ENCODE assay signal across 20 cellular contexts in genomic region chr20:35653893-35654292, GRCh38.
"Had no signal": no experiment of that assay in that cellular context is flagged by ENCODE, and none has a peak within 500 bp of the region (broad histone marks: within the 10 kb centered on the region; RNA-seq: fewer than 3 reads in every experiment).

No MANE protein-coding gene starts in this region.

- DNase-seq: activated CD4-positive, alpha-beta memory T cell treated with anti-CD3 and anti-CD28 coated beads for 36 hours; activated CD4-positive, alpha-beta T cell treated with anti-CD3 and anti-CD28 coated beads, Interleukin-2, amount 10 ng/mL, durations not matched to agents 24 days and 14 days; activated CD4-positive, CD25-positive, alpha-beta regulatory T cell treated with anti-CD3 and anti-CD28 coated beads, Interleukin-2, amount 50 U/mL, for 72 hours; activated CD8-positive, alpha-beta memory T cell treated with anti-CD3 and anti-CD28 coated beads for 24 hours; activated gamma-delta T cell; activated naive CD4-positive, alpha-beta T cell treated with anti-CD3 and anti-CD28 coated beads, Interleukin-2, amount 10 ng/mL, durations not matched to agents 7 days and 5 days; activated naive CD8-positive, alpha-beta T cell treated with anti-CD3 and anti-CD28 coated beads for 36 hours; activated T-cell treated with anti-CD3 and anti-CD28 coated beads, Interleukin-2, amount 50 U/mL, for 4 hours; caudate nucleus; Karpas-422; NCI-H1105 treated with DMSO at 0.1 percent for 48 hours; NCI-H1436 treated with DMSO at 0.1 percent for 48 hours; NCI-H187; NCI-H2081; NCI-H510A treated with DMSO at 0.1 percent for 48 hours; SIG-M5; T-helper 17 cell; T-helper 9 cell had no signal

- H3K27me3 Mint-ChIP-seq: activated CD4-positive, alpha-beta memory T cell treated with anti-CD3 and anti-CD28 coated beads for 36 hours; activated CD4-positive, alpha-beta T cell treated with anti-CD3 and anti-CD28 coated beads, Interleukin-2, amount 10 ng/mL, durations not matched to agents 24 days and 14 days; activated naive CD4-positive, alpha-beta T cell treated with anti-CD3 and anti-CD28 coated beads, Interleukin-2, amount 10 ng/mL, durations not matched to agents 7 days and 5 days; activated naive CD8-positive, alpha-beta T cell treated with anti-CD3 and anti-CD28 coated beads for 36 hours; activated T-helper 17 cell treated with anti-CD3 and anti-CD28 coated beads, Interleukin-2, amount 50 U/mL, for 72 hours; T-helper 17 cell had no signal

- H3K27ac Mint-ChIP-seq: activated CD4-positive, alpha-beta memory T cell treated with anti-CD3 and anti-CD28 coated beads for 36 hours; activated CD4-positive, alpha-beta T cell treated with anti-CD3 and anti-CD28 coated beads, Interleukin-2, amount 10 ng/mL, durations not matched to agents 24 days and 14 days; activated naive CD4-positive, alpha-beta T cell treated with anti-CD3 and anti-CD28 coated beads, Interleukin-2, amount 10 ng/mL, durations not matched to agents 7 days and 5 days; activated naive CD8-positive, alpha-beta T cell treated with anti-CD3 and anti-CD28 coated beads for 36 hours; activated T-helper 17 cell treated with anti-CD3 and anti-CD28 coated beads, Interleukin-2, amount 50 U/mL, for 72 hours; T-helper 17 cell; WTC11 had no signal

- ATAC-seq: activated T-cell treated with anti-CD3 and anti-CD28 coated beads, Interleukin-2, amount 50 U/mL, for 4 hours; activated T-helper 17 cell treated with anti-CD3 and anti-CD28 coated beads, Interleukin-2, amount 50 U/mL, for 72 hours; T-helper 17 cell had no signal

- H3K9me3 Mint-ChIP-seq: activated CD4-positive, alpha-beta memory T cell treated with anti-CD3 and anti-CD28 coated beads for 36 hours; activated CD4-positive, alpha-beta T cell treated with anti-CD3 and anti-CD28 coated beads, Interleukin-2, amount 10 ng/mL, durations not matched to agents 24 days and 14 days; activated naive CD4-positive, alpha-beta T cell treated with anti-CD3 and anti-CD28 coated beads, Interleukin-2, amount 10 ng/mL, durations not matched to agents 7 days and 5 days; activated T-cell treated with anti-CD3 and anti-CD28 coated beads, Interleukin-2, amount 50 U/mL, for 4 hours; activated T-helper 17 cell treated with anti-CD3 and anti-CD28 coated beads, Interleukin-2, amount 50 U/mL, for 72 hours; WTC11 had no signal

- H3K4me3 Mint-ChIP-seq: activated CD4-positive, alpha-beta memory T cell treated with anti-CD3 and anti-CD28 coated beads for 36 hours; activated CD4-positive, alpha-beta T cell treated with anti-CD3 and anti-CD28 coated beads, Interleukin-2, amount 10 ng/mL, durations not matched to agents 24 days and 14 days; activated naive CD4-positive, alpha-beta T cell treated with anti-CD3 and anti-CD28 coated beads, Interleukin-2, amount 10 ng/mL, durations not matched to agents 7 days and 5 days; activated naive CD8-positive, alpha-beta T cell treated with anti-CD3 and anti-CD28 coated beads for 36 hours; activated T-cell treated with anti-CD3 and anti-CD28 coated beads, Interleukin-2, amount 50 U/mL, for 4 hours; activated T-helper 17 cell treated with anti-CD3 and anti-CD28 coated beads, Interleukin-2, amount 50 U/mL, for 72 hours; T-helper 17 cell; WTC11 had no signal
